Comparison of ENCODE assay signal across 8 cellular contexts in genomic region chr9:75185585-75186170, GRCh38.
DNase-seq lines count a peak whose midpoint lies in the region; ATAC-seq and TF ChIP-seq lines count a peak whose summit lies in the region.

No MANE protein-coding gene starts in this region.

- H3K4me1 ChIP-seq in endodermal cell (ENCODE audit: control insufficient read depth, insufficient read depth, low read length) = no peaks in the 10 kb centered on the region

- no peaks in the 10 kb centered on the region for H3K9me3 Mint-ChIP-seq in endodermal cell
- H3K9me3 Mint-ChIP-seq in progenitor cell of endocrine pancreas (ENCODE audit: low read depth) = no peaks in the 10 kb centered on the region

- H3K4me3 ChIP-seq in endodermal cell (ENCODE audit: low read length) = no peak overlapping the region

- H3K9me3 ChIP-seq in endodermal cell (ENCODE audit: control insufficient read depth, low read length) = no peaks in the 10 kb centered on the region

- peak; percentile 90 for TF ChIP-seq CTCF in endodermal cell (conservative IDR thresholded peaks at IDR 0.05)
- peak; percentile 75 for TF ChIP-seq CTCF in progenitor cell of endocrine pancreas (IDR thresholded peaks at IDR 0.05; ENCODE audit: unreplicated experiment)

- H3K27me3 Mint-ChIP-seq in endodermal cell (ENCODE audit: insufficient read depth) (no peaks in the 10 kb centered on the region), progenitor cell of endocrine pancreas (no peaks in the 10 kb centered on the region)

- no peak overlapping the region for H3K27ac ChIP-seq in endodermal cell (ENCODE audit: low read depth, low read length)

- H3K4me3 Mint-ChIP-seq in endodermal cell (no peak overlapping the region), progenitor cell of endocrine pancreas (ENCODE audit: low read depth) (no peak overlapping the region)

- H3K4me1 Mint-ChIP-seq in endodermal cell (no peaks in the 10 kb centered on the region), progenitor cell of endocrine pancreas (ENCODE audit: low read depth) (no peaks in the 10 kb centered on the region)

- peak in 2 of 3 experiments; percentile 10 to 51 for DNase-seq in NCI-H1417 (lab: John Stamatoyannopoulos, UW)
- no peak for DNase-seq in NCI-H1417 treated with DMSO at 0.1 percent for 48 hours (lab: John Stamatoyannopoulos, UW)
- DNase-seq in M059J (ENCODE audit: low read depth) = peak; percentile 64
- DNase-seq in activated CD4-positive, alpha-beta T cell treated with anti-CD3 and anti-CD28 coated beads for 1 hour = peak; percentile 20
- peak; percentile 84 for DNase-seq in endodermal cell
- DNase-seq in progenitor cell of endocrine pancreas (ENCODE audit: low spot score, unreplicated experiment) = no peak
- DNase-seq in kidney glomerular epithelial cell (lab: John Stamatoyannopoulos, UW) = no peak

- 18% methylated on average over 4 of the region's 4 CpGs; no CpG with 5 or more reads in 1 of the 2 experiments for WGBS in endodermal cell (ENCODE audit: insufficient coverage in 1 of 2, insufficient read length in 1 of 2), 2 experiments

- peak; percentile 80 for ATAC-seq in GM21786 (IDR thresholded peaks at IDR 0.05; ENCODE audit: unreplicated experiment)

- H3K27ac Mint-ChIP-seq in endodermal cell (no peak overlapping the region), progenitor cell of endocrine pancreas (no peak overlapping the region)

- H3K27me3 ChIP-seq in endodermal cell (ENCODE audit: control insufficient read depth, insufficient read depth, low read length, poor library complexity, severe bottlenecking) = no peaks in the 10 kb centered on the region

- no peaks in the 10 kb centered on the region for H3K36me3 Mint-ChIP-seq in endodermal cell (ENCODE audit: low read depth)
- H3K36me3 Mint-ChIP-seq in progenitor cell of endocrine pancreas (ENCODE audit: insufficient read depth) = no peaks in the 10 kb centered on the region

- no peak overlapping the region for H3K9ac ChIP-seq in endodermal cell (ENCODE audit: extremely low read depth, low read length, poor library complexity, severe bottlenecking)

- no peaks in the 10 kb centered on the region for H3K36me3 ChIP-seq in endodermal cell (ENCODE audit: control insufficient read depth, insufficient read depth, low read length)

Comparison
In these comparisons a context has a peak if more than half of its experiments do, and no peak if none do; other contexts are left out.
1. DNase-seq: peak in NCI-H1417 (2 of 3), M059J (single experiment), activated CD4-positive, alpha-beta T cell treated with anti-CD3 and anti-CD28 coated beads for 1 hour (single experiment) and endodermal cell (single experiment); none in NCI-H1417 treated with DMSO at 0.1 percent for 48 hours (single experiment), progenitor cell of endocrine pancreas (single experiment) and kidney glomerular epithelial cell (single experiment).